Comparison of ENCODE assay signal across 30 cellular contexts in genomic region chr9:110160163-110160562, GRCh38. TPM values are rescaled to one million over a fixed set of nuclear protein-coding genes. Genes with fewer than 3 reads are reported as not detected.
DNase-seq lines count a peak whose midpoint lies in the region; ATAC-seq and TF ChIP-seq lines count a peak whose summit lies in the region.
"Had no signal": no experiment of that assay in that cellular context is flagged by ENCODE, and none has a peak within 500 bp of the region (broad histone marks: within the 10 kb centered on the region; RNA-seq: fewer than 3 reads in every experiment).

No MANE protein-coding gene starts in this region.

- H3K27me3 ChIP-seq in Loucy (ENCODE audit: insufficient read depth, low read length, poor library complexity, severe bottlenecking): no peaks in the 10 kb centered on the region
- no peaks in the 10 kb centered on the region for H3K27me3 ChIP-seq in adrenal gland
- H3K27me3 ChIP-seq: ascending aorta, right lobe of liver, testis had no signal

- H3K27me3 Mint-ChIP-seq in T-helper 2 cell treated with Interferon-gamma antibody and Interleukin-4, amounts not matched to agents 5 μg/mL and 100 μg/mL, for 36 hours (ENCODE audit: low read depth): no peaks in the 10 kb centered on the region
- no peaks in the 10 kb centered on the region for H3K27me3 Mint-ChIP-seq in stimulated activated memory B cell treated with anti-CD40 and anti-IgM and Interleukin-4, amounts not matched to agents 10 μg/mL and 1 μg/mL and 100 μg/mL, for 72 hours
- H3K27me3 Mint-ChIP-seq: activated naive CD4-positive, alpha-beta T cell treated with anti-CD3 and anti-CD28 coated beads, Interleukin-2, amount 50 U/mL, for 24 hours had no signal

- WGBS in adrenal gland, 4 donors: 85 to 90% (median 88%) methylated on average over 1 of the region's 1 CpG

- peak overlapping the region; percentile 84 for H3K4me3 ChIP-seq in Loucy (ENCODE audit: low read length, poor library complexity, severe bottlenecking)
- no peak overlapping the region for H3K4me3 ChIP-seq in choroid plexus epithelial cell (ENCODE audit: low read depth, low read length)
- no peak overlapping the region for H3K4me3 ChIP-seq in adrenal gland
- H3K4me3 ChIP-seq: ascending aorta, GM23338, right lobe of liver, testis had no signal

- peaks cover 59% of the 10 kb centered on the region for H3K36me3 ChIP-seq in Loucy (ENCODE audit: insufficient read depth, low read length)
- H3K36me3 ChIP-seq in adrenal gland (replicated peaks in 1 of 2): no peaks in the 10 kb centered on the region
- H3K36me3 ChIP-seq: right lobe of liver, WERI-Rb-1 had no signal

- H3K79me2 ChIP-seq in Loucy (ENCODE audit: insufficient read depth, low read length): peaks cover 94% of the 10 kb centered on the region

- peaks cover 81% of the 10 kb centered on the region for H3K4me1 Mint-ChIP-seq in T-helper 2 cell treated with Interferon-gamma antibody and Interleukin-4, amounts not matched to agents 5 μg/mL and 100 μg/mL, for 36 hours (ENCODE audit: low read depth)
- peaks cover 80% of the 10 kb centered on the region for H3K4me1 Mint-ChIP-seq in stimulated activated memory B cell treated with anti-CD40 and anti-IgM and Interleukin-4, amounts not matched to agents 10 μg/mL and 1 μg/mL and 100 μg/mL, for 72 hours

- no peak overlapping the region for H2AFZ ChIP-seq in Loucy (ENCODE audit: low read length)
- H2AFZ ChIP-seq: GM23338 had no signal

- H3K9ac ChIP-seq in Loucy (ENCODE audit: low read depth, low read length, poor library complexity, severe bottlenecking): peak overlapping the region; percentile 98

- no peak overlapping the region for H3K27ac ChIP-seq in adrenal gland
- H3K27ac ChIP-seq: ascending aorta, right lobe of liver, testis, WERI-Rb-1 had no signal

- H4K20me1 ChIP-seq in Loucy (ENCODE audit: insufficient read depth, low read length, poor library complexity, severe bottlenecking): peaks cover 5% of the 10 kb centered on the region

- peaks cover 22% of the 10 kb centered on the region for H3F3A ChIP-seq in Loucy (ENCODE audit: low read depth)

- no peaks in the 10 kb centered on the region for H3K9me2 ChIP-seq in Loucy (replicated peaks; ENCODE audit: low read depth, low read length)

- intact Hi-C loops in adrenal gland (cut with DNase I): no loop called here

- H3K4me2 ChIP-seq in Loucy (ENCODE audit: low read depth, low read length, poor library complexity, severe bottlenecking): peak overlapping the region; percentile 95
- H3K4me2 ChIP-seq: GM23338 had no signal

- peaks cover 83% of the 10 kb centered on the region for H3K4me1 ChIP-seq in Loucy (ENCODE audit: insufficient read depth, low read length, poor library complexity, severe bottlenecking)
- peaks cover 0 to 5% of the 10 kb centered on the region in 2 donors for H3K4me1 ChIP-seq in adrenal gland (replicated peaks in 1 of 2)
- H3K4me1 ChIP-seq: right lobe of liver, testis had no signal

- no peak for DNase-seq in T-helper 2 cell treated with Interferon-gamma antibody and Interleukin-4, amounts not matched to agents 5 μg/mL and 100 μg/mL, for 36 hours (ENCODE audit: low spot score)
- DNase-seq in T-helper 2 cell (no peak), choroid plexus epithelial cell (ENCODE audit: low read depth) (peak; percentile 60), adrenal gland (no peak), NCI-H1436 (lab: John Stamatoyannopoulos, UW) (no peak), NCI-H1092 (lab: John Stamatoyannopoulos, UW) (no peak)
- DNase-seq: activated CD4-positive, alpha-beta T cell treated with anti-CD3 and anti-CD28 coated beads, Interleukin-2, amount 50 U/mL, for 4 hours; caudate nucleus; CD8-positive, alpha-beta T cell; left cardiac atrium; NCI-H2081 treated with DMSO at 0.1 percent for 48 hours; NCI-H446 treated with DMSO at 0.1 percent for 48 hours; right lobe of liver; stimulated activated CD4-positive, alpha-beta T cell treated with anti-CD3 and anti-CD28 coated beads, Interleukin-12 subunit alpha, Interleukin-12 subunit beta, amount 100 ng/mL, for 4 hours; stimulated activated CD4-positive, alpha-beta T cell treated with anti-CD3 and anti-CD28 coated beads, Interleukin-4, amount 100 ng/mL, for 4 hours; stimulated activated naive CD4-positive, alpha-beta T cell; T-helper 9 cell; testis; WERI-Rb-1 had no signal

- H3K36me3 Mint-ChIP-seq in T-helper 2 cell treated with Interferon-gamma antibody and Interleukin-4, amounts not matched to agents 5 μg/mL and 100 μg/mL, for 36 hours (ENCODE audit: low read depth): peaks cover 71% of the 10 kb centered on the region
- H3K36me3 Mint-ChIP-seq in stimulated activated memory B cell treated with anti-CD40 and anti-IgM and Interleukin-4, amounts not matched to agents 10 μg/mL and 1 μg/mL and 100 μg/mL, for 72 hours: peaks cover 83% of the 10 kb centered on the region
- H3K36me3 Mint-ChIP-seq: CD8-positive, alpha-beta T cell had no signal

- no peaks in the 10 kb centered on the region for H3K9me3 Mint-ChIP-seq in T-helper 2 cell treated with Interferon-gamma antibody and Interleukin-4, amounts not matched to agents 5 μg/mL and 100 μg/mL, for 36 hours
- H3K9me3 Mint-ChIP-seq in stimulated activated memory B cell treated with anti-CD40 and anti-IgM and Interleukin-4, amounts not matched to agents 10 μg/mL and 1 μg/mL and 100 μg/mL, for 72 hours: no peaks in the 10 kb centered on the region
- H3K9me3 Mint-ChIP-seq: activated naive CD4-positive, alpha-beta T cell treated with anti-CD3 and anti-CD28 coated beads, Interleukin-2, amount 50 U/mL, for 24 hours; CD8-positive, alpha-beta T cell; GM23338 had no signal

- H3K9me3 ChIP-seq in Loucy (ENCODE audit: insufficient read depth, low read depth, low read length): no peaks in the 10 kb centered on the region
- no peaks in the 10 kb centered on the region for H3K9me3 ChIP-seq in adrenal gland (replicated peaks in 1 of 3)
- H3K9me3 ChIP-seq: ascending aorta, right lobe of liver, testis had no signal

- no peak for TF ChIP-seq CTCF in Loucy (conservative IDR thresholded peaks at IDR 0.05; ENCODE audit: low read length)
- TF ChIP-seq CTCF in choroid plexus epithelial cell (conservative IDR thresholded peaks at IDR 0.05; ENCODE audit: low read depth, low read length): no peak
- TF ChIP-seq CTCF in adrenal gland (IDR thresholded peaks at IDR 0.05): no peak

- TF ChIP-seq POLR2A in adrenal gland (IDR thresholded peaks at IDR 0.05): no peak

- H3K27ac Mint-ChIP-seq in T-helper 2 cell treated with Interferon-gamma antibody and Interleukin-4, amounts not matched to agents 5 μg/mL and 100 μg/mL, for 36 hours: peak overlapping the region; percentile 34
- H3K27ac Mint-ChIP-seq in stimulated activated memory B cell treated with anti-CD40 and anti-IgM and Interleukin-4, amounts not matched to agents 10 μg/mL and 1 μg/mL and 100 μg/mL, for 72 hours: peak overlapping the region; percentile 44
- H3K27ac Mint-ChIP-seq: activated naive CD4-positive, alpha-beta T cell treated with anti-CD3 and anti-CD28 coated beads, Interleukin-2, amount 50 U/mL, for 24 hours; CD8-positive, alpha-beta T cell; GM23338 had no signal

- ATAC-seq in stimulated activated memory B cell treated with anti-CD40 and anti-IgM and Interleukin-4, amounts not matched to agents 10 μg/mL and 1 μg/mL and 100 μg/mL, for 72 hours: no peak
- ATAC-seq: CD8-positive, alpha-beta T cell; esophagus mucosa; GM23338; right lobe of liver had no signal

- H3K4me3 Mint-ChIP-seq in T-helper 2 cell treated with Interferon-gamma antibody and Interleukin-4, amounts not matched to agents 5 μg/mL and 100 μg/mL, for 36 hours: peak overlapping the region; percentile 50
- H3K4me3 Mint-ChIP-seq in stimulated activated memory B cell treated with anti-CD40 and anti-IgM and Interleukin-4, amounts not matched to agents 10 μg/mL and 1 μg/mL and 100 μg/mL, for 72 hours: no peak overlapping the region
- H3K4me3 Mint-ChIP-seq: activated naive CD4-positive, alpha-beta T cell treated with anti-CD3 and anti-CD28 coated beads, Interleukin-2, amount 50 U/mL, for 24 hours; CD8-positive, alpha-beta T cell; GM23338 had no signal

RNA-seq across cellular contexts. Expression of gene C9orf152, which starts 47.8 kb away (rescaled TPM):
- total RNA-seq in adrenal gland: not detected
- under 1 TPM in 1 of 3 donors, not detected in 2; 0.13 TPM for polyA plus RNA-seq in adrenal gland
- total RNA-seq: ascending aorta; CD8-positive, alpha-beta T cell; frontal cortex; GM23338; left cardiac atrium; lung microvascular endothelial cell; M059J; OCI-LY7; posterior vena cava; testis had no signal
- polyA plus RNA-seq: GM23338 had no signal
